ENCODE assay signal across 17 cellular contexts in genomic region chr15:65766422-65767263, GRCh38. TPM values are rescaled to one million over a fixed set of nuclear protein-coding genes. Genes with fewer than 3 reads are reported as not detected.
A peak's percentile ranks its signal among the peaks of the same experiment; 100 is the strongest.
DNase-seq lines count a peak whose midpoint lies in the region; ATAC-seq, FAIRE-seq and TF ChIP-seq lines count a peak whose summit lies in the region.
"Had no signal": no experiment of that assay in that cellular context is flagged by ENCODE, and none has a peak within 500 bp of the region (broad histone marks: within the 10 kb centered on the region; RNA-seq: fewer than 3 reads in every experiment).

No MANE protein-coding gene starts in this region.

- H3K27ac ChIP-seq in RWPE2 (ENCODE audit: poor library complexity, severe bottlenecking) (no peak overlapping the region), hepatocyte (peak overlapping the region; percentile 22), small intestine (ENCODE audit: low read depth in 1 of 2, low read length in 1 of 2) (no peak overlapping the region)
- H3K27ac ChIP-seq: HL-60 had no signal

- no peak overlapping the region for H2AFZ ChIP-seq in hepatocyte

- H3K27me3 ChIP-seq in RWPE2 (ENCODE audit: insufficient read depth, poor library complexity, severe bottlenecking) (no peaks in the 10 kb centered on the region), hepatocyte (no peaks in the 10 kb centered on the region), small intestine (ENCODE audit: control insufficient read depth in 2 of 2, insufficient read depth in 2 of 2, low read length in 2 of 2) (no peaks in the 10 kb centered on the region)

- H3K4me2 ChIP-seq in hepatocyte, result no peak overlapping the region

- TF ChIP-seq CTCF in RWPE2 (IDR thresholded peaks at IDR 0.05; ENCODE audit: poor library complexity, severe bottlenecking) (no peak), hepatocyte (IDR thresholded peaks at IDR 0.05; ENCODE audit: poor library complexity) (no peak)

- peaks cover 67% of the 10 kb centered on the region for H3K79me2 ChIP-seq in hepatocyte

- DNase-seq in NCI-H748 (lab: John Stamatoyannopoulos, UW; ENCODE audit: unreplicated experiment), result peak; percentile 2
- no peak for DNase-seq in NCI-H748 treated with DMSO at 0.1 percent for 48 hours (lab: John Stamatoyannopoulos, UW)
- no peak for DNase-seq in RWPE2 (ENCODE audit: low spot score)
- DNase-seq in hepatocyte (ENCODE audit: low spot score), result peak; percentile 17
- DNase-seq in small intestine, result peak; percentile 5
- no peak for DNase-seq in cortex of kidney (lab: John Stamatoyannopoulos, UW)
- DNase-seq in activated CD4-positive, CD25-positive, alpha-beta regulatory T cell (lab: John Stamatoyannopoulos, UW), result no peak
- DNase-seq in NCI-H2227 (lab: John Stamatoyannopoulos, UW; ENCODE audit: unreplicated experiment), result no peak
- DNase-seq: activated CD4-positive, alpha-beta T cell treated with anti-CD3 and anti-CD28 coated beads for 1 hour; activated T-cell treated with anti-CD3 and anti-CD28 coated beads, Interleukin-2, amount 50 U/mL, for 24 hours; amniotic stem cell; mammary epithelial cell; occipital lobe; stimulated activated CD4-positive, alpha-beta T cell treated with anti-CD3 and anti-CD28 coated beads, Interleukin-12 subunit alpha, Interleukin-12 subunit beta, amount 100 ng/mL, for 4 hours; substantia nigra had no signal

- H3K9me3 ChIP-seq in RWPE2 (ENCODE audit: severe bottlenecking) (no peaks in the 10 kb centered on the region), hepatocyte (ENCODE audit: low read depth) (no peaks in the 10 kb centered on the region), small intestine (ENCODE audit: control insufficient read depth, low read depth) (no peaks in the 10 kb centered on the region)

- 59% methylated on average over 3 of the region's 3 CpGs for WGBS in hepatocyte (ENCODE audit: low lambda C conversion rate, missing lambda C conversion rate)
- 68 to 70% (median 69%) methylated on average over 3 of the region's 3 CpGs for WGBS in small intestine, 3 donors

- H3K36me3 ChIP-seq in RWPE2 (ENCODE audit: low read depth) (no peaks in the 10 kb centered on the region), hepatocyte (replicated peaks; ENCODE audit: insufficient read depth, low read depth) (no peaks in the 10 kb centered on the region), small intestine (ENCODE audit: control insufficient read depth in 2 of 2, insufficient read depth in 2 of 2, low read length in 2 of 2) (peaks cover 0 to 1% of the 10 kb centered on the region in 2 donors)

- H3K9me2 ChIP-seq in hepatocyte (replicated peaks; ENCODE audit: insufficient read depth), result no peaks in the 10 kb centered on the region

- no peaks in the 10 kb centered on the region for H4K20me1 ChIP-seq in hepatocyte (ENCODE audit: insufficient read depth, poor library complexity, severe bottlenecking)

- ATAC-seq in RWPE2 (ENCODE audit: low read depth), result peak; percentile 60

- H3K4me1 ChIP-seq in RWPE2 (ENCODE audit: insufficient read depth, poor library complexity, severe bottlenecking), result no peaks in the 10 kb centered on the region
- H3K4me1 ChIP-seq in hepatocyte (ENCODE audit: insufficient read depth), result peaks cover 9% of the 10 kb centered on the region
- no peaks in the 10 kb centered on the region for H3K4me1 ChIP-seq in small intestine (ENCODE audit: control insufficient read depth in 2 of 2, insufficient read depth in 1 of 2, low read depth in 1 of 2, low read length in 1 of 2)

- no peak for FAIRE-seq in small intestine (lab: Jason Lieb, UNC)
- FAIRE-seq: colon had no signal

- H3K4me3 ChIP-seq in RWPE2 (ENCODE audit: severe bottlenecking), result no peak overlapping the region
- no peak overlapping the region for H3K4me3 ChIP-seq in hepatocyte
- no peak overlapping the region for H3K4me3 ChIP-seq in small intestine (ENCODE audit: low read depth in 1 of 2, low read length in 2 of 2)

RNA-seq across cellular contexts. Expression of gene DENND4A, which starts 25.4 kb away (rescaled TPM):
- total RNA-seq in hepatocyte, result 19.7 and 20.7 TPM in 2 replicates
- polyA plus RNA-seq in hepatocyte, result 3.2 and 3.9 TPM in 2 replicates
- polyA plus RNA-seq in small intestine, result 1 to 10 TPM; 2.4 to 7.3 (median 5.8) TPM

Comparison
In these comparisons a context has a peak if more than half of its experiments do, and no peak if none do; other contexts are left out.
1. DNase-seq: peak in NCI-H748 (single experiment), hepatocyte (single experiment) and small intestine (single experiment); none in NCI-H748 treated with DMSO at 0.1 percent for 48 hours (single experiment), RWPE2 (single experiment), cortex of kidney (single experiment), activated CD4-positive, CD25-positive, alpha-beta regulatory T cell (0 of 4) and NCI-H2227 (single experiment).